20 cellular contexts compared by ENCODE assay signal in genomic region chr17:79235808-79236207, GRCh38.
DNase-seq lines count a peak whose midpoint lies in the region; ATAC-seq, FAIRE-seq and TF ChIP-seq lines count a peak whose summit lies in the region.
"Had no signal": no experiment of that assay in that cellular context is flagged by ENCODE, and none has a peak within 500 bp of the region (broad histone marks: within the 10 kb centered on the region; RNA-seq: fewer than 3 reads in every experiment).

No MANE protein-coding gene starts in this region.

- H3K27ac Mint-ChIP-seq in GM23338: no peak overlapping the region
- H3K27ac Mint-ChIP-seq: CD4-positive, alpha-beta T cell; CD8-positive, alpha-beta memory T cell; HFFc6 had no signal

- no peaks in the 10 kb centered on the region for H3K79me2 ChIP-seq in GM23338 (replicated peaks; ENCODE audit: insufficient read depth)
- no peaks in the 10 kb centered on the region for H3K79me2 ChIP-seq in GM12878 (ENCODE audit: control insufficient read depth, insufficient read depth, low read length)
- no peaks in the 10 kb centered on the region for H3K79me2 ChIP-seq in smooth muscle cell (ENCODE audit: low read depth)

- ATAC-seq in GM23338 (no peak), GM12878 (no peak), mucosa of descending colon (no peak)

- H3K4me3 ChIP-seq in GM23338: no peak overlapping the region
- H3K4me3 ChIP-seq in GM12878: no peak overlapping the region
- H3K4me3 ChIP-seq in mucosa of descending colon: no peak overlapping the region
- H3K4me3 ChIP-seq in smooth muscle cell: no peak overlapping the region
- H3K4me3 ChIP-seq: GM23248, HAP-1 had no signal

- no peak overlapping the region for H3K4me3 Mint-ChIP-seq in GM23338
- H3K4me3 Mint-ChIP-seq: CD14-positive monocyte; CD4-positive, alpha-beta T cell; CD8-positive, alpha-beta memory T cell; HFFc6 had no signal

- no peak for TF ChIP-seq CTCF in GM23338 (conservative IDR thresholded peaks at IDR 0.05; ENCODE audit: low read depth in 2 of 2)
- no peak for TF ChIP-seq CTCF in GM12878 (IDR thresholded peaks at IDR 0.05 in 2 of 3, conservative IDR thresholded peaks at IDR 0.05 in 1 of 3; ENCODE audit: control insufficient read depth in 2 of 3, extremely low read depth in 1 of 3, insufficient read depth in 1 of 3, low read depth in 3 of 3, low read length in 3 of 3)
- TF ChIP-seq CTCF in mucosa of descending colon (IDR thresholded peaks at IDR 0.05): no peak
- no peak for TF ChIP-seq CTCF in smooth muscle cell (IDR thresholded peaks at IDR 0.05; ENCODE audit: borderline replicate concordance, insufficient read depth, poor library complexity, severe bottlenecking)

- H3K9me3 Mint-ChIP-seq in GM23338: no peaks in the 10 kb centered on the region
- H3K9me3 Mint-ChIP-seq: CD4-positive, alpha-beta T cell; CD8-positive, alpha-beta memory T cell had no signal

- CTCF ChIA-PET in GM12878 (lab: Yijun Ruan, JAX): no interaction called here

- RAD21 ChIA-PET in GM12878 (lab: Charles Lee; ENCODE audit: unreplicated experiment): no interaction called here

- BruUV-seq in GM12878 (replicated peaks; lab: Mats Ljungman, UMichigan): no TSS peak

- no peak for TF ChIP-seq EP300 in GM12878 (IDR thresholded peaks at IDR 0.05; ENCODE audit: borderline replicate concordance in 1 of 2, control insufficient read depth in 1 of 2, low read depth in 2 of 2, low read length in 2 of 2)

- no peak overlapping the region for H3K4me2 ChIP-seq in GM23338
- no peak overlapping the region for H3K4me2 ChIP-seq in GM12878 (ENCODE audit: control insufficient read depth, insufficient read depth)
- no peak overlapping the region for H3K4me2 ChIP-seq in smooth muscle cell

- no peaks in the 10 kb centered on the region for H3K9me3 ChIP-seq in GM12878 (replicated peaks; ENCODE audit: control insufficient read depth, insufficient read depth, low read length)
- no peaks in the 10 kb centered on the region for H3K9me3 ChIP-seq in mucosa of descending colon
- no peaks in the 10 kb centered on the region for H3K9me3 ChIP-seq in smooth muscle cell (replicated peaks; ENCODE audit: low read depth)
- H3K9me3 ChIP-seq: HAP-1 had no signal

- 0 out of 3 replicates have a peak, but pooled peaks cover 4% of the 10 kb centered on the region for H3K4me1 Mint-ChIP-seq in GM23338
- H3K4me1 Mint-ChIP-seq: CD8-positive, alpha-beta memory T cell had no signal

- intact Hi-C loops in GM12878 (cut with micrococcal nuclease; ENCODE audit: unreplicated experiment): no loop called here
- intact Hi-C loops in mucosa of descending colon (cut with DNase I, micrococcal nuclease): no loop called here

- H3K9me2 ChIP-seq in GM23338 (ENCODE audit: insufficient read depth): no peaks in the 10 kb centered on the region

- 53% methylated on average over 10 of the region's 10 CpGs for whole genome bisulfite sequencing in GM12878 (ENCODE audit: insufficient coverage, insufficient replicate concordance, low lambda C conversion rate, missing lambda C conversion rate)
- WGBS in smooth muscle cell (ENCODE audit: low lambda C conversion rate): 81% methylated on average over 10 of the region's 10 CpGs

- H3K4me1 ChIP-seq in GM23338 (ENCODE audit: insufficient read depth) (no peaks in the 10 kb centered on the region), GM12878 (ENCODE audit: control insufficient read depth, insufficient read depth, low read length) (no peaks in the 10 kb centered on the region), mucosa of descending colon (ENCODE audit: low read depth) (no peaks in the 10 kb centered on the region), smooth muscle cell (ENCODE audit: low read depth) (no peaks in the 10 kb centered on the region)
- H3K4me1 ChIP-seq: HAP-1 had no signal

- no peaks in the 10 kb centered on the region for H3F3A ChIP-seq in GM23338 (replicated peaks; ENCODE audit: low read depth)
- no peaks in the 10 kb centered on the region for H3F3A ChIP-seq in smooth muscle cell (ENCODE audit: low read depth)

- H3K27me3 Mint-ChIP-seq in GM23338 (ENCODE audit: insufficient read depth, low read depth, poor library complexity): peaks cover 10% of the 10 kb centered on the region

- SMC1A ChIA-PET in GM12878 (lab: Charles Lee; ENCODE audit: uncharacterized antibody, unreplicated experiment): no interaction called here

- no peak for TF ChIP-seq POLR2A in GM12878 (IDR thresholded peaks at IDR 0.05; ENCODE audit: low read depth, low read length)

- H3K27me3 ChIP-seq in GM23338 (ENCODE audit: insufficient read depth) (no peaks in the 10 kb centered on the region), GM12878 (replicated peaks in 1 of 2; ENCODE audit: control insufficient read depth in 2 of 2, insufficient read depth in 2 of 2, low read length in 1 of 2) (peaks cover 4 to 7% of the 10 kb centered on the region in 2 experiments; a peak in 3 of 4 replicates), smooth muscle cell (ENCODE audit: low read depth) (no peaks in the 10 kb centered on the region)

- POLR2A ChIA-PET in GM12878 (lab: Charles Lee): no interaction called here

- H3K27ac ChIP-seq in GM23338 (ENCODE audit: low read depth) (no peak overlapping the region), GM12878 (ENCODE audit: control insufficient read depth, insufficient read depth) (no peak overlapping the region), smooth muscle cell (ENCODE audit: low read depth) (no peak overlapping the region)
- H3K27ac ChIP-seq: GM23248 had no signal

- no peaks in the 10 kb centered on the region for H4K20me1 ChIP-seq in GM23338 (replicated peaks; ENCODE audit: insufficient read depth)
- H4K20me1 ChIP-seq in GM12878 (ENCODE audit: control insufficient read depth, insufficient read depth): no peaks in the 10 kb centered on the region
- no peaks in the 10 kb centered on the region for H4K20me1 ChIP-seq in smooth muscle cell (ENCODE audit: low read depth)

- no peak for TF ChIP-seq RAD21 in GM12878 (IDR thresholded peaks at IDR 0.05; ENCODE audit: insufficient read depth, low read depth, low read length)

- H3K36me3 Mint-ChIP-seq in GM23338 (ENCODE audit: low read depth): no peaks in the 10 kb centered on the region; the same call in 2 of the 3 replicates
- H3K36me3 Mint-ChIP-seq: CD14-positive monocyte; CD8-positive, alpha-beta memory T cell had no signal

- DNase-seq in GM23338 (ENCODE audit: low spot score) (no peak), NCI-H2227 (lab: John Stamatoyannopoulos, UW; ENCODE audit: unreplicated experiment) (peak; percentile 35), GM12878 (ENCODE audit: low read depth, low spot score) (no peak), mucosa of descending colon (no peak), smooth muscle cell (lab: John Stamatoyannopoulos, UW; ENCODE audit: unreplicated experiment) (no peak), T1000 (lab: John Stamatoyannopoulos, UW) (no peak)
- no peak for DNase-seq in activated CD8-positive, alpha-beta memory T cell treated with anti-CD3 and anti-CD28 coated beads, Interleukin-2, amount 50 U/mL, for 48 hours
- DNase-seq: CD4-positive, alpha-beta T cell; CD8-positive, alpha-beta memory T cell; DMS 273 treated with DMSO at 0.1 percent for 48 hours; DMS79; EL; GDM1; GM23248; HFFc6 had no signal

- H3K9ac ChIP-seq in GM12878 (ENCODE audit: control insufficient read depth, insufficient read depth, low read length) (no peak overlapping the region), smooth muscle cell (ENCODE audit: low read depth) (no peak overlapping the region)
- H3K9ac ChIP-seq: GM23248 had no signal

- H3K36me3 ChIP-seq in GM23338 (ENCODE audit: insufficient read depth): no peaks in the 10 kb centered on the region
- H3K36me3 ChIP-seq in GM12878 (ENCODE audit: control insufficient read depth in 2 of 2, insufficient read depth in 2 of 2, low read length in 1 of 2): no peaks in the 10 kb centered on the region
- H3K36me3 ChIP-seq in mucosa of descending colon (ENCODE audit: low read depth): no peaks in the 10 kb centered on the region
- H3K36me3 ChIP-seq in smooth muscle cell (ENCODE audit: low read depth): no peaks in the 10 kb centered on the region
- H3K36me3 ChIP-seq: HAP-1 had no signal

- in situ Hi-C loops in GM12878 (cut with MboI): no loop called here

- 0 out of 2 replicates have a peak overlapping the region, but pooled peaks have one; percentile 18 for H2AFZ ChIP-seq in GM23338
- no peak overlapping the region for H2AFZ ChIP-seq in GM12878 (ENCODE audit: control insufficient read depth, low read depth, low read length)
- no peak overlapping the region for H2AFZ ChIP-seq in smooth muscle cell (ENCODE audit: low read depth)
- H2AFZ ChIP-seq: GM23248 had no signal

- no peak for FAIRE-seq in GM12878 (lab: Jason Lieb, UNC)
- FAIRE-seq: D721Med, GM12891, GM18507 had no signal

TF ChIP-seq in GM23338, 12 proteins besides CTCF, POLR2A, EP300 and RAD21 (continues in another document):
- TF ChIP-seq CREB1 (CRISPR knock-in tag; IDR thresholded peaks at IDR 0.05; ENCODE audit: low read depth) (no peak), ZNF114 (CRISPR knock-in tag; IDR thresholded peaks at IDR 0.05) (no peak)

TF ChIP-seq in GM12878, 131 proteins besides CTCF, POLR2A, EP300 and RAD21 (continues in another document):
- no peak for TF ChIP-seq SKIL (IDR thresholded peaks at IDR 0.05; ENCODE audit: low read depth, poor library complexity, severe bottlenecking)
- TF ChIP-seq CHD1 (IDR thresholded peaks at IDR 0.05; ENCODE audit: low read depth, low read length): no peak
- TF ChIP-seq USF2 (IDR thresholded peaks at IDR 0.05; ENCODE audit: borderline replicate concordance, low read depth, low read length): no peak
